13 cellular contexts compared by ENCODE assay signal in the genomic region with DNA sequence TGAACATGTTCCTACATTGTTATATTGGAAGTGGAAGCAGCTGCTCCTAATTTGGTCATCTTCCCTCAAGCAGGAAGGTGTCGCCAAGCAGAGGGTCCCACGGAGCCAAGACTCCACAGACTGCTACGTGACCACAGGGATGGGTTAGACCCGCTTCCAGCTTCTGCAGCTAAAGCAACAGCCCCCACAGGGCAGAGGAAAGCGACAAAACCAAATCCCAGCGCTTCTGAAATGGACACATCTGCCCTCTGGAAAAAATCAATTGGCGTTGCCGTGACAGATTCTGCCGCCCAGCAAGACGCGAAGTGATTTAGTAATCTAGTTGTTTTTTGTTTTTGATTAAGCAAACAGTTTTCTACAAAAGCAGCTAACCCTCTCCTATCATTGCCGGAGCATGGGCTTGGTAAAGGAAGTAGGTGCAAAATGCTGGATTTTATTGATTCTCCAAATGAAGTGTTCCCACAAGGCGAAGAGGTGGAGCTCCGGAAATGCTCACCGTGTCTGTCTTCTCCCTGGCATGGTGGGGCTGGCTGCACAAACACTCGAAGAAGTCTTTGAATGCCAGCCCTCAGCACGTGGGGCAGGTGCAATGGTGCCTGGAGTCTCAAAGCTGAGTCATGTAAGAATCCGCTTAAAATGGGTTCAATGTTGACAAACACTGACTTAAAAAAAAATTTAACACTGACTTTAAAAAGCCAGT.
DNase-seq lines count a peak whose midpoint lies in the region; ATAC-seq and TF ChIP-seq lines count a peak whose summit lies in the region.
"Had no signal": no experiment of that assay in that cellular context is flagged by ENCODE, and none has a peak within 500 bp of the region (broad histone marks: within the 10 kb centered on the region; RNA-seq: fewer than 3 reads in every experiment).

No MANE protein-coding gene starts in this region.

- no peak overlapping the region for H2BK5ac ChIP-seq in IMR-90 (ENCODE audit: low read depth, low read length, poor library complexity, severe bottlenecking)

- no peak overlapping the region for H3K9ac ChIP-seq in IMR-90 (ENCODE audit: low read depth, low read length)
- H3K9ac ChIP-seq: BLaER1 treated with 17β-estradiol and CSF1 and Interleukin-3, amounts not matched to agents 10 nM and 100 nM had no signal

- H2AK9ac ChIP-seq in IMR-90 (replicated peaks; ENCODE audit: low read depth, low read length, poor library complexity) = no peak overlapping the region

- H3K27ac Mint-ChIP-seq in activated CD8-positive, alpha-beta memory T cell treated with anti-CD3 and anti-CD28 coated beads, Interleukin-2, amount 10 ng/mL, durations not matched to agents 7 days and 5 days = no peak overlapping the region
- no peak overlapping the region for H3K27ac Mint-ChIP-seq in activated naive CD8-positive, alpha-beta T cell treated with anti-CD3 and anti-CD28 coated beads, Interleukin-2, amount 50 U/mL, for 24 hours
- no peak overlapping the region for H3K27ac Mint-ChIP-seq in activated T-cell treated with anti-CD3 and anti-CD28 coated beads, Interleukin-2, amount 50 U/mL, for 24 hours
- H3K27ac Mint-ChIP-seq: natural killer cell treated with Interleukin-12 subunit alpha and Interleukin-12 subunit beta and Interleukin-15 and Interleukin-18, amount 100 ng/mL, for 72 hours; stimulated activated naive CD8-positive, alpha-beta T cell treated with anti-CD3 and anti-CD28 coated beads, Interleukin-15, Interleukin-2, amounts not matched to agents 100 ng/mL and 50 ng/mL, for 24 hours had no signal

- H3K9me1 ChIP-seq in IMR-90 (ENCODE audit: insufficient read depth, low read length) = no peaks in the 10 kb centered on the region

- no TSS peak for BruUV-seq in IMR-90 (replicated peaks; lab: Mats Ljungman, UMichigan)

- no peaks in the 10 kb centered on the region for H3K27me3 Mint-ChIP-seq in activated CD8-positive, alpha-beta memory T cell treated with anti-CD3 and anti-CD28 coated beads, Interleukin-2, amount 10 ng/mL, durations not matched to agents 7 days and 5 days
- H3K27me3 Mint-ChIP-seq in activated naive CD8-positive, alpha-beta T cell treated with anti-CD3 and anti-CD28 coated beads, Interleukin-2, amount 50 U/mL, for 24 hours = peaks cover 13% of the 10 kb centered on the region
- peaks cover 40% of the 10 kb centered on the region for H3K27me3 Mint-ChIP-seq in activated T-cell treated with anti-CD3 and anti-CD28 coated beads, Interleukin-2, amount 50 U/mL, for 24 hours

- 65% methylated on average over 5 of the region's 18 CpGs; no CpG with 5 or more reads in 1 of the 2 experiments for WGBS in IMR-90 (ENCODE audit: extremely low coverage in 2 of 2, insufficient read length in 1 of 2), 2 experiments

- no peak for TF ChIP-seq RAD21 in IMR-90 (IDR thresholded peaks at IDR 0.05; ENCODE audit: low read length)

- in situ Hi-C loops in IMR-90 (cut with MboI; ENCODE audit: low sequenced_read_pairs) = no loop called here

- no peaks in the 10 kb centered on the region for H3K36me3 ChIP-seq in IMR-90 (ENCODE audit: control insufficient read depth, insufficient read depth, low read length)
- H3K36me3 ChIP-seq: BLaER1 treated with 17β-estradiol and CSF1 and Interleukin-3, amounts not matched to agents 10 nM and 100 nM had no signal

- no peak for TF ChIP-seq POLR2A in IMR-90 (IDR thresholded peaks at IDR 0.05; ENCODE audit: low read depth, low read length)

- no peak overlapping the region for H3K18ac ChIP-seq in IMR-90 (ENCODE audit: low read depth, low read length)

- dilution Hi-C loops in IMR-90 (cut with HindIII; ENCODE audit: low sequenced_read_pairs, unreplicated experiment) = no loop called here

- H3K4me3 ChIP-seq in AG09309 (ENCODE audit: control insufficient read depth, low read depth, low read length) (peak overlapping the region; percentile 20; the same call in 1 of the 2 replicates), IMR-90 (ENCODE audit: insufficient read depth, low read depth, low read length) (no peak overlapping the region)
- H3K4me3 ChIP-seq: BLaER1 treated with 17β-estradiol and CSF1 and Interleukin-3, amounts not matched to agents 10 nM and 100 nM had no signal

- H3K56ac ChIP-seq in IMR-90 (ENCODE audit: extremely low read depth, insufficient read depth, low read length) = no peak overlapping the region

- no peaks in the 10 kb centered on the region for H3K9me3 Mint-ChIP-seq in activated CD8-positive, alpha-beta memory T cell treated with anti-CD3 and anti-CD28 coated beads, Interleukin-2, amount 10 ng/mL, durations not matched to agents 7 days and 5 days (ENCODE audit: low read depth)
- no peaks in the 10 kb centered on the region for H3K9me3 Mint-ChIP-seq in activated naive CD8-positive, alpha-beta T cell treated with anti-CD3 and anti-CD28 coated beads, Interleukin-2, amount 50 U/mL, for 24 hours
- H3K9me3 Mint-ChIP-seq in activated T-cell treated with anti-CD3 and anti-CD28 coated beads, Interleukin-2, amount 50 U/mL, for 24 hours = no peaks in the 10 kb centered on the region
- H3K9me3 Mint-ChIP-seq: natural killer cell treated with Interleukin-12 subunit alpha and Interleukin-12 subunit beta and Interleukin-15 and Interleukin-18, amount 100 ng/mL, for 72 hours; stimulated activated naive CD8-positive, alpha-beta T cell treated with anti-CD3 and anti-CD28 coated beads, Interleukin-15, Interleukin-2, amounts not matched to agents 100 ng/mL and 50 ng/mL, for 24 hours had no signal

- ATAC-seq in IMR-90 (ENCODE audit: low read depth) = no peak
- no peak for ATAC-seq in activated CD8-positive, alpha-beta memory T cell treated with anti-CD3 and anti-CD28 coated beads, Interleukin-2, amount 10 ng/mL, durations not matched to agents 7 days and 5 days
- ATAC-seq in activated naive CD8-positive, alpha-beta T cell treated with anti-CD3 and anti-CD28 coated beads, Interleukin-2, amount 50 U/mL, for 24 hours = no peak
- ATAC-seq in GM18861 (IDR thresholded peaks at IDR 0.05; ENCODE audit: unreplicated experiment) = no peak
- ATAC-seq in HG03342 (IDR thresholded peaks at IDR 0.05; ENCODE audit: unreplicated experiment) = no peak

- H3K4me1 ChIP-seq in IMR-90 (ENCODE audit: control insufficient read depth, insufficient read depth, low read length) = peaks cover 11% of the 10 kb centered on the region
- H3K4me1 ChIP-seq: BLaER1 treated with 17β-estradiol and CSF1 and Interleukin-3, amounts not matched to agents 10 nM and 100 nM had no signal

- H3K23ac ChIP-seq in IMR-90 (ENCODE audit: low read depth, low read length) = no peak overlapping the region

- no peak overlapping the region for H3K4ac ChIP-seq in IMR-90 (ENCODE audit: low read depth, low read length)

- H2BK20ac ChIP-seq in IMR-90 (ENCODE audit: low read depth, low read length) = no peak overlapping the region

- no peaks in the 10 kb centered on the region for H3K79me1 ChIP-seq in IMR-90 (ENCODE audit: low read depth in 1 of 2, low read length in 2 of 2)

- DNase-seq in AG09309 (ENCODE audit: low read depth) (no peak), IMR-90 (no peak), mucosa of gallbladder (ENCODE audit: low spot score) (peak; percentile 11)
- peak; percentile 22 for DNase-seq in activated CD8-positive, alpha-beta memory T cell treated with anti-CD3 and anti-CD28 coated beads, Interleukin-2, amount 10 ng/mL, durations not matched to agents 7 days and 5 days
- DNase-seq in activated naive CD8-positive, alpha-beta T cell treated with anti-CD3 and anti-CD28 coated beads, Interleukin-2, amount 50 U/mL, for 24 hours = no peak
- DNase-seq in activated T-cell treated with anti-CD3 and anti-CD28 coated beads, Interleukin-2, amount 50 U/mL, for 24 hours = no peak
- DNase-seq: MM.1S, OCI-M1 had no signal

- no peak overlapping the region for H2AFZ ChIP-seq in IMR-90 (replicated peaks; ENCODE audit: low read length, poor library complexity)

- no peak overlapping the region for H4K8ac ChIP-seq in IMR-90 (ENCODE audit: low read depth in 2 of 2, low read length in 2 of 2)

- H3K27me3 ChIP-seq in IMR-90 (ENCODE audit: control insufficient read depth, insufficient read depth, low read length) = no peaks in the 10 kb centered on the region

- intact Hi-C loops in IMR-90 (cut with micrococcal nuclease) = loop anchor here (10.0 kb wide), 1 partner anchor 1366 kb away; no protein-coding TSS in a partner anchor

- no peak overlapping the region for H4K91ac ChIP-seq in IMR-90 (ENCODE audit: insufficient read depth, low read depth, low read length)

- no peak overlapping the region for H3K4me2 ChIP-seq in IMR-90 (ENCODE audit: low read depth, low read length)
- H3K4me2 ChIP-seq: BLaER1 treated with 17β-estradiol and CSF1 and Interleukin-3, amounts not matched to agents 10 nM and 100 nM had no signal

- H2BK120ac ChIP-seq in IMR-90 (ENCODE audit: low read depth, low read length) = peak overlapping the region; percentile 14; the same call in 1 of the 2 replicates

- no peaks in the 10 kb centered on the region for H3K36me3 Mint-ChIP-seq in activated CD8-positive, alpha-beta memory T cell treated with anti-CD3 and anti-CD28 coated beads, Interleukin-2, amount 10 ng/mL, durations not matched to agents 7 days and 5 days
- H3K36me3 Mint-ChIP-seq in activated naive CD8-positive, alpha-beta T cell treated with anti-CD3 and anti-CD28 coated beads, Interleukin-2, amount 50 U/mL, for 24 hours (ENCODE audit: low read depth) = no peaks in the 10 kb centered on the region
- no peaks in the 10 kb centered on the region for H3K36me3 Mint-ChIP-seq in activated T-cell treated with anti-CD3 and anti-CD28 coated beads, Interleukin-2, amount 50 U/mL, for 24 hours (ENCODE audit: low read depth)
- H3K36me3 Mint-ChIP-seq: natural killer cell treated with Interleukin-12 subunit alpha and Interleukin-12 subunit beta and Interleukin-15 and Interleukin-18, amount 100 ng/mL, for 72 hours had no signal

- H2BK15ac ChIP-seq in IMR-90 (ENCODE audit: low read depth, low read length) = no peak overlapping the region

- no peak overlapping the region for H3K27ac ChIP-seq in IMR-90 (ENCODE audit: insufficient read depth, low read length)
- H3K27ac ChIP-seq: BLaER1 treated with 17β-estradiol and CSF1 and Interleukin-3, amounts not matched to agents 10 nM and 100 nM had no signal

- no peak overlapping the region for H3K4me3 Mint-ChIP-seq in activated CD8-positive, alpha-beta memory T cell treated with anti-CD3 and anti-CD28 coated beads, Interleukin-2, amount 10 ng/mL, durations not matched to agents 7 days and 5 days
- H3K4me3 Mint-ChIP-seq in activated naive CD8-positive, alpha-beta T cell treated with anti-CD3 and anti-CD28 coated beads, Interleukin-2, amount 50 U/mL, for 24 hours = no peak overlapping the region
- no peak overlapping the region for H3K4me3 Mint-ChIP-seq in activated T-cell treated with anti-CD3 and anti-CD28 coated beads, Interleukin-2, amount 50 U/mL, for 24 hours
- H3K4me3 Mint-ChIP-seq: natural killer cell treated with Interleukin-12 subunit alpha and Interleukin-12 subunit beta and Interleukin-15 and Interleukin-18, amount 100 ng/mL, for 72 hours; stimulated activated naive CD8-positive, alpha-beta T cell treated with anti-CD3 and anti-CD28 coated beads, Interleukin-15, Interleukin-2, amounts not matched to agents 100 ng/mL and 50 ng/mL, for 24 hours had no signal

- no peaks in the 10 kb centered on the region for H3K4me1 Mint-ChIP-seq in activated CD8-positive, alpha-beta memory T cell treated with anti-CD3 and anti-CD28 coated beads, Interleukin-2, amount 10 ng/mL, durations not matched to agents 7 days and 5 days
- H3K4me1 Mint-ChIP-seq in activated naive CD8-positive, alpha-beta T cell treated with anti-CD3 and anti-CD28 coated beads, Interleukin-2, amount 50 U/mL, for 24 hours = no peaks in the 10 kb centered on the region
- no peaks in the 10 kb centered on the region for H3K4me1 Mint-ChIP-seq in activated T-cell treated with anti-CD3 and anti-CD28 coated beads, Interleukin-2, amount 50 U/mL, for 24 hours (ENCODE audit: low read depth)

- no peak overlapping the region for H2AK5ac ChIP-seq in IMR-90 (ENCODE audit: low read depth, low read length)

- CTCF ChIA-PET in IMR-90 (lab: Yijun Ruan, JAX) = no interaction called here
- CTCF ChIA-PET in activated CD8-positive, alpha-beta memory T cell treated with anti-CD3 and anti-CD28 coated beads, Interleukin-2, amount 10 ng/mL, durations not matched to agents 7 days and 5 days (lab: Charles Lee) = no interaction called here

- no peak overlapping the region for H3K14ac ChIP-seq in IMR-90 (replicated peaks; ENCODE audit: low read depth, low read length)

- no peak overlapping the region for H4K5ac ChIP-seq in IMR-90 (ENCODE audit: low read depth, low read length)

- POLR2A ChIA-PET in IMR-90 (lab: Charles Lee; ENCODE audit: unreplicated experiment) = no interaction called here

- no peaks in the 10 kb centered on the region for H3K9me3 ChIP-seq in IMR-90 (ENCODE audit: control insufficient read depth, insufficient read depth, low read length)
- H3K9me3 ChIP-seq: BLaER1 treated with 17β-estradiol and CSF1 and Interleukin-3, amounts not matched to agents 10 nM and 100 nM had no signal

- TF ChIP-seq CTCF in AG09309 (IDR thresholded peaks at IDR 0.05; ENCODE audit: control insufficient read depth, insufficient read depth, low read depth, low read length, missing control alignments) (no peak), IMR-90 (conservative IDR thresholded peaks at IDR 0.05; ENCODE audit: low read depth, low read length) (no peak)

- H4K20me1 ChIP-seq in IMR-90 (ENCODE audit: insufficient read depth, low read length) = no peaks in the 10 kb centered on the region
- H4K20me1 ChIP-seq: BLaER1 treated with 17β-estradiol and CSF1 and Interleukin-3, amounts not matched to agents 10 nM and 100 nM had no signal

Comparison
In these comparisons a context has a peak if more than half of its experiments do, and no peak if none do; other contexts are left out.
1. DNase-seq: peak in activated CD8-positive, alpha-beta memory T cell treated with anti-CD3 and anti-CD28 coated beads, Interleukin-2, amount 10 ng/mL, durations not matched to agents 7 days and 5 days (single experiment) and mucosa of gallbladder (single experiment); none in AG09309 (single experiment), IMR-90 (single experiment), activated naive CD8-positive, alpha-beta T cell treated with anti-CD3 and anti-CD28 coated beads, Interleukin-2, amount 50 U/mL, for 24 hours (single experiment) and activated T-cell treated with anti-CD3 and anti-CD28 coated beads, Interleukin-2, amount 50 U/mL, for 24 hours (single experiment).